8 cellular contexts compared by ENCODE assay signal in genomic region chr16:67942200-67942509, GRCh38. TPM values are rescaled to one million over a fixed set of nuclear protein-coding genes. Genes with fewer than 3 reads are reported as not detected.
DNase-seq lines count a peak whose midpoint lies in the region; ATAC-seq, FAIRE-seq and TF ChIP-seq lines count a peak whose summit lies in the region.

No MANE protein-coding gene starts in this region.

- no peak overlapping the region for H2AFZ ChIP-seq in GM12878 (ENCODE audit: control insufficient read depth, low read depth, low read length)

- H3K36me3 ChIP-seq in GM12878 (ENCODE audit: control insufficient read depth in 2 of 2, insufficient read depth in 2 of 2, low read length in 1 of 2) (peaks cover 0 to 12% of the 10 kb centered on the region in 2 experiments; a peak in 2 of 4 replicates), kidney epithelial cell (ENCODE audit: control insufficient read depth, insufficient read depth, low read length) (peaks cover 1% of the 10 kb centered on the region), thyroid gland (peaks cover 30 to 31% of the 10 kb centered on the region in 2 donors)

- no peak for TF ChIP-seq EP300 in GM12878 (IDR thresholded peaks at IDR 0.05; ENCODE audit: borderline replicate concordance in 1 of 2, control insufficient read depth in 1 of 2, low read depth in 2 of 2, low read length in 2 of 2)

- H3K27ac ChIP-seq in GM12878 (ENCODE audit: control insufficient read depth, insufficient read depth) = no peak overlapping the region
- peak overlapping the region in 1 of 3 donors; percentile 12 for H3K27ac ChIP-seq in thyroid gland

- CTCF ChIA-PET in GM12878 (lab: Yijun Ruan, JAX) = interaction anchor here (0.6 to 2.5 kb wide), 12 partner anchors 11 to 395 kb away, joined by 3 to 9 read pairs (median 4); partner anchors contain the start of gene NUTF2

- H3K79me2 ChIP-seq in GM12878 (ENCODE audit: control insufficient read depth, insufficient read depth, low read length) = peaks cover 6% of the 10 kb centered on the region

- in situ Hi-C loops in GM12878 (cut with MboI) = no loop called here

- POLR2A ChIA-PET in GM12878 (lab: Charles Lee) = no interaction called here

- peak; percentile 67 to 87 (median 83) for TF ChIP-seq CTCF in GM12878 (IDR thresholded peaks at IDR 0.05 in 2 of 3, conservative IDR thresholded peaks at IDR 0.05 in 1 of 3; ENCODE audit: control insufficient read depth in 2 of 3, extremely low read depth in 1 of 3, insufficient read depth in 1 of 3, low read depth in 3 of 3, low read length in 3 of 3)
- peak; percentile 70 for TF ChIP-seq CTCF in kidney epithelial cell (IDR thresholded peaks at IDR 0.05; ENCODE audit: insufficient read depth, low read length, poor library complexity, severe bottlenecking)
- peak in 5 of 6 experiments; percentile 33 to 58 (median 47) for TF ChIP-seq CTCF in thyroid gland (IDR thresholded peaks at IDR 0.05)

- H3K9ac ChIP-seq in GM12878 (ENCODE audit: control insufficient read depth, insufficient read depth, low read length) = no peak overlapping the region

- ATAC-seq in GM12878 = peak; percentile 93

- SMC1A ChIA-PET in GM12878 (lab: Charles Lee; ENCODE audit: uncharacterized antibody, unreplicated experiment) = interaction anchor here (1.0 kb wide), 1 partner anchor 425 kb away, joined by 3 read pairs; no protein-coding TSS in a partner anchor

- H3K4me1 ChIP-seq in GM12878 (ENCODE audit: control insufficient read depth, insufficient read depth, low read length) (peaks cover 7% of the 10 kb centered on the region), thyroid gland (peaks cover 0 to 13% of the 10 kb centered on the region in 2 donors)

- no peak overlapping the region for H3K4me2 ChIP-seq in GM12878 (ENCODE audit: control insufficient read depth, insufficient read depth)

- WGBS in GM12878 (ENCODE audit: insufficient coverage, insufficient replicate concordance, low lambda C conversion rate, missing lambda C conversion rate) = 70% methylated on average over 6 of the region's 6 CpGs
- 78% methylated on average over 4 of the region's 6 CpGs; no CpG with 5 or more reads in 1 of the 2 donors for WGBS in thyroid gland, 2 donors

- RAD21 ChIA-PET in GM12878 (lab: Charles Lee; ENCODE audit: unreplicated experiment) = interaction anchor here (1.1 kb wide), 1 partner anchor 80 kb away, joined by 3 read pairs; no protein-coding TSS in a partner anchor

- DNase-seq in AG08395 (ENCODE audit: low spot score) (peak; percentile 50), GM12892 (ENCODE audit: insufficient read length) (peak; percentile 72), OCI-M1 (lab: John Stamatoyannopoulos, UW) (peak; percentile 66), GM12878 (ENCODE audit: low read depth, low spot score) (no peak), kidney epithelial cell (ENCODE audit: low read depth) (no peak), thyroid gland (peak in 1 of 2 donors; percentile 35), NCI-H345 treated with DMSO at 0.1 percent for 48 hours (lab: John Stamatoyannopoulos, UW; ENCODE audit: unreplicated experiment) (no peak), H4 (ENCODE audit: low spot score) (no peak)

- no peaks in the 10 kb centered on the region for H3K27me3 ChIP-seq in GM12878 (replicated peaks in 1 of 2; ENCODE audit: control insufficient read depth in 2 of 2, insufficient read depth in 2 of 2, low read length in 1 of 2)
- no peaks in the 10 kb centered on the region for H3K27me3 ChIP-seq in kidney epithelial cell (ENCODE audit: control insufficient read depth, insufficient read depth, low read length)
- no peaks in the 10 kb centered on the region for H3K27me3 ChIP-seq in thyroid gland

- TF ChIP-seq POLR2A in GM12892 (IDR thresholded peaks at IDR 0.05; ENCODE audit: low read depth, low read length) (no peak), GM12878 (IDR thresholded peaks at IDR 0.05; ENCODE audit: low read depth, low read length) (no peak), thyroid gland (IDR thresholded peaks at IDR 0.05) (no peak)

- peak; percentile 56 for TF ChIP-seq RAD21 in GM12878 (IDR thresholded peaks at IDR 0.05; ENCODE audit: insufficient read depth, low read depth, low read length)

- H4K20me1 ChIP-seq in GM12878 (ENCODE audit: control insufficient read depth, insufficient read depth) = no peaks in the 10 kb centered on the region

- H3K4me3 ChIP-seq in GM12878 = no peak overlapping the region
- H3K4me3 ChIP-seq in kidney epithelial cell (ENCODE audit: low read depth, low read length) = no peak overlapping the region
- no peak overlapping the region for H3K4me3 ChIP-seq in thyroid gland (replicated peaks in 1 of 3)

- no peaks in the 10 kb centered on the region for H3K9me3 ChIP-seq in GM12878 (replicated peaks; ENCODE audit: control insufficient read depth, insufficient read depth, low read length)
- H3K9me3 ChIP-seq in thyroid gland = no peaks in the 10 kb centered on the region

- FAIRE-seq in GM12892 (lab: Jason Lieb, UNC) = peak; percentile 92
- no peak for FAIRE-seq in GM12878 (lab: Jason Lieb, UNC)

- no TSS peak for BruUV-seq in GM12878 (replicated peaks; lab: Mats Ljungman, UMichigan)

- intact Hi-C loops in GM12878 (cut with micrococcal nuclease; ENCODE audit: unreplicated experiment) (no loop called here), thyroid gland (cut with DNase I) (no loop called here)

RNA-seq across cellular contexts. Expression of gene LCAT, which starts 1.8 kb away (rescaled TPM):
- 11.3 TPM for polyA plus RNA-seq in GM12892 (2012; ENCODE audit: missing spikeins)
- total RNA-seq in GM12878 (2013; cell fraction: nucleolus; rRNA removed) = 13.4 and 18.7 TPM in 2 replicates
- total RNA-seq in GM12878 (2014; rRNA removed) (3.8 and 5.2 TPM in 2 replicates), GM12878 (2014; rRNA removed; fragmentation: Illumina TruSeq; extraction: Trizol) (2.3 and 3.1 TPM in 2 replicates), GM12878 (2021) (8.2 and 11.7 TPM in 2 replicates), kidney epithelial cell (3.7 and 5.5 TPM in 2 replicates), thyroid gland (10 to 100 TPM in 3 of 4 donors, 1 to 10 TPM in 1; 9.9 to 16.4 (median 13.4) TPM)
- 4.3 TPM for polyA plus RNA-seq in GM12878 (2011; ENCODE audit: low read depth)
- polyA plus RNA-seq in GM12878 (2011; rRNA removed) (1.2 and 2.6 TPM in 2 replicates), GM12878 (2014; fragmentation: Illumina TruSeq; extraction: Trizol) (0.92 and 3.4 TPM in 2 replicates), GM12878 (2014; fragmentation: Nextera tagmentation; extraction: Ambion mirVana) (under 1 TPM; 0.61 to 0.71 TPM), GM12878 (2014; rRNA removed) (6.5 and 11.7 TPM in 2 replicates), GM12878 (2016; fragmentation: Nextera tagmentation; extraction: Ambion mirVana) (1 to 10 TPM; 3.3 TPM)
- polyA plus RNA-seq in GM12878 (2011; cell fraction: cytosol; rRNA removed) = 1.9 and 3.1 TPM in 2 replicates
- 30.9 and 31.6 TPM in 2 replicates for polyA plus RNA-seq in GM12878 (2011; cell fraction: nucleus; rRNA removed)
- polyA plus RNA-seq in GM12878 (2012) = 9.7 and 9.9 TPM in 2 replicates
- polyA minus RNA-seq in GM12878 (2011; rRNA and poly(A)+ RNA removed) = 0.51 and 1.5 TPM in 2 replicates
- polyA minus RNA-seq in GM12878 (2011; cell fraction: cytosol; rRNA and poly(A)+ RNA removed) = 2.0 and 2.4 TPM in 2 replicates
- polyA minus RNA-seq in GM12878 (2011; cell fraction: nucleus; rRNA and poly(A)+ RNA removed) = 2.1 and 6.4 TPM in 2 replicates
- total RNA-seq in H4 (2014; rRNA removed; shearing (Covaris generic)) = 1.1 TPM in 1 of 2 replicates, not detected in the other

RNA-seq across cellular contexts. Expression of gene PSMB10, which starts 5.5 kb away (rescaled TPM):
- polyA plus RNA-seq in GM12892 (2012; ENCODE audit: missing spikeins) = 130 TPM
- 39.9 and 40.0 TPM in 2 replicates for total RNA-seq in GM12878 (2013; cell fraction: nucleolus; rRNA removed)
- total RNA-seq in GM12878 (2014; rRNA removed) = 254 and 295 TPM in 2 replicates
- 97.2 and 108 TPM in 2 replicates for total RNA-seq in GM12878 (2014; rRNA removed; fragmentation: Illumina TruSeq; extraction: Trizol)
- 203 and 207 TPM in 2 replicates for total RNA-seq in GM12878 (2021)
- polyA plus RNA-seq in GM12878 (2011; ENCODE audit: low read depth) = 72.9 TPM
- 32.0 and 70.6 TPM in 2 replicates for polyA plus RNA-seq in GM12878 (2011; rRNA removed)
- polyA plus RNA-seq in GM12878 (2011; cell fraction: cytosol; rRNA removed) = 143 and 213 TPM in 2 replicates
- 119 and 159 TPM in 2 replicates for polyA plus RNA-seq in GM12878 (2011; cell fraction: nucleus; rRNA removed)
- 175 and 208 TPM in 2 replicates for polyA plus RNA-seq in GM12878 (2012)
- polyA plus RNA-seq in GM12878 (2014; fragmentation: Illumina TruSeq; extraction: Trizol) = 2.8 and 24.1 TPM in 2 replicates
- 10 to 100 TPM; 27.4 to 80.8 TPM for polyA plus RNA-seq in GM12878 (2014; fragmentation: Nextera tagmentation; extraction: Ambion mirVana)
- polyA plus RNA-seq in GM12878 (2014; rRNA removed) = 193 and 227 TPM in 2 replicates
- 100 to 1,000 TPM; 266 to 308 TPM for polyA plus RNA-seq in GM12878 (2016; fragmentation: Nextera tagmentation; extraction: Ambion mirVana)
- 36.1 and 94.3 TPM in 2 replicates for polyA minus RNA-seq in GM12878 (2011; rRNA and poly(A)+ RNA removed)
- 78.3 and 81.0 TPM in 2 replicates for polyA minus RNA-seq in GM12878 (2011; cell fraction: cytosol; rRNA and poly(A)+ RNA removed)
- polyA minus RNA-seq in GM12878 (2011; cell fraction: nucleus; rRNA and poly(A)+ RNA removed) = 42.3 and 71.6 TPM in 2 replicates
- total RNA-seq in kidney epithelial cell = 33.9 and 36.6 TPM in 2 replicates
- total RNA-seq in thyroid gland = 10 to 100 TPM; 22.9 to 39.7 (median 32.5) TPM
- total RNA-seq in H4 (2014; rRNA removed; shearing (Covaris generic)) = 48.7 and 65.7 TPM in 2 replicates

RNA-seq across cellular contexts. Expression of gene CTRL, which starts 10.5 kb away (rescaled TPM):
- polyA plus RNA-seq in GM12892 (2012; ENCODE audit: missing spikeins) = 2.9 TPM
- 2.5 and 3.6 TPM in 2 replicates for total RNA-seq in GM12878 (2013; cell fraction: nucleolus; rRNA removed)
- 1.5 and 2.6 TPM in 2 replicates for total RNA-seq in GM12878 (2014; rRNA removed)
- total RNA-seq in GM12878 (2014; rRNA removed; fragmentation: Illumina TruSeq; extraction: Trizol) = 0.83 and 1.1 TPM in 2 replicates
- 2.0 and 3.6 TPM in 2 replicates for total RNA-seq in GM12878 (2021)
- polyA plus RNA-seq in GM12878 (2011; ENCODE audit: low read depth) = 2.5 TPM
- polyA plus RNA-seq in GM12878 (2011; rRNA removed) = 0.32 and 1.3 TPM in 2 replicates
- 2.4 and 3.0 TPM in 2 replicates for polyA plus RNA-seq in GM12878 (2011; cell fraction: cytosol; rRNA removed)
- polyA plus RNA-seq in GM12878 (2011; cell fraction: nucleus; rRNA removed) = 13.6 and 14.3 TPM in 2 replicates
- 1.4 and 7.4 TPM in 2 replicates for polyA plus RNA-seq in GM12878 (2012)
- polyA plus RNA-seq in GM12878 (2014; fragmentation: Illumina TruSeq; extraction: Trizol) = 0.46 and 1.5 TPM in 2 replicates
- polyA plus RNA-seq in GM12878 (2014; fragmentation: Nextera tagmentation; extraction: Ambion mirVana) = 1 to 10 TPM; 2.7 to 4.2 TPM
- polyA plus RNA-seq in GM12878 (2014; rRNA removed) = 2.0 and 2.8 TPM in 2 replicates
- polyA plus RNA-seq in GM12878 (2016; fragmentation: Nextera tagmentation; extraction: Ambion mirVana) = 1 to 10 TPM; 4.3 to 4.9 TPM
- polyA minus RNA-seq in GM12878 (2011; rRNA and poly(A)+ RNA removed) = 0.66 and 2.4 TPM in 2 replicates
- polyA minus RNA-seq in GM12878 (2011; cell fraction: cytosol; rRNA and poly(A)+ RNA removed) = 1.6 TPM in 1 of 2 replicates, not detected in the other
- 1.3 and 1.4 TPM in 2 replicates for polyA minus RNA-seq in GM12878 (2011; cell fraction: nucleus; rRNA and poly(A)+ RNA removed)
- total RNA-seq in kidney epithelial cell = 5.5 TPM in 1 of 2 replicates, not detected in the other
- under 1 TPM in 2 of 4 donors, not detected in 2; 0.34 to 0.94 TPM for total RNA-seq in thyroid gland
- total RNA-seq in H4 (2014; rRNA removed; shearing (Covaris generic)) = 0.25 TPM in 1 of 2 replicates, not detected in the other

RNA-seq across cellular contexts. Expression of gene SLC12A4, which starts 26.3 kb away (rescaled TPM):
- 22.4 TPM for polyA plus RNA-seq in GM12892 (2012; ENCODE audit: missing spikeins)
- 63.1 and 79.0 TPM in 2 replicates for total RNA-seq in GM12878 (2013; cell fraction: nucleolus; rRNA removed)
- total RNA-seq in GM12878 (2014; rRNA removed) (13.7 and 14.5 TPM in 2 replicates), GM12878 (2014; rRNA removed; fragmentation: Illumina TruSeq; extraction: Trizol) (9.2 and 11.3 TPM in 2 replicates), GM12878 (2021) (33.9 and 39.9 TPM in 2 replicates), kidney epithelial cell (35.4 and 36.6 TPM in 2 replicates), thyroid gland (10 to 100 TPM; 47.0 to 65.1 (median 51.7) TPM)
- 10.0 TPM for polyA plus RNA-seq in GM12878 (2011; ENCODE audit: low read depth)
- polyA plus RNA-seq in GM12878 (2011; rRNA removed) (6.8 and 14.0 TPM in 2 replicates), GM12878 (2014; fragmentation: Illumina TruSeq; extraction: Trizol) (11.5 and 14.0 TPM in 2 replicates), GM12878 (2014; fragmentation: Nextera tagmentation; extraction: Ambion mirVana) (1 to 10 TPM in 1 of 2 experiments, under 1 TPM in 1; 0.95 to 1.7 TPM), GM12878 (2014; rRNA removed) (17.5 and 18.7 TPM in 2 replicates), GM12878 (2016; fragmentation: Nextera tagmentation; extraction: Ambion mirVana) (10 to 100 TPM; 18.6 to 18.7 TPM)
- 16.1 and 17.3 TPM in 2 replicates for polyA plus RNA-seq in GM12878 (2011; cell fraction: cytosol; rRNA removed)
- 100 and 120 TPM in 2 replicates for polyA plus RNA-seq in GM12878 (2011; cell fraction: nucleus; rRNA removed)
- polyA plus RNA-seq in GM12878 (2012) = 24.8 and 27.4 TPM in 2 replicates
- polyA minus RNA-seq in GM12878 (2011; rRNA and poly(A)+ RNA removed) = 28.6 and 29.4 TPM in 2 replicates
- 8.3 and 10.0 TPM in 2 replicates for polyA minus RNA-seq in GM12878 (2011; cell fraction: cytosol; rRNA and poly(A)+ RNA removed)
- 32.5 and 41.5 TPM in 2 replicates for polyA minus RNA-seq in GM12878 (2011; cell fraction: nucleus; rRNA and poly(A)+ RNA removed)
- total RNA-seq in H4 (2014; rRNA removed; shearing (Covaris generic)) = 9.3 and 13.9 TPM in 2 replicates

RNA-seq across cellular contexts. Expression of gene DPEP3, which starts 38.1 kb away (rescaled TPM):
- polyA plus RNA-seq in GM12892 (2012; ENCODE audit: missing spikeins) = 0.30 TPM
- total RNA-seq in GM12878 (2013; cell fraction: nucleolus; rRNA removed) = 0.19 TPM in 1 of 2 replicates, not detected in the other
- 0.11 TPM in 1 of 2 replicates, not detected in the other for total RNA-seq in GM12878 (2014; rRNA removed)
- not detected in 2 replicates for total RNA-seq in GM12878 (2014; rRNA removed; fragmentation: Illumina TruSeq; extraction: Trizol)
- not detected in 2 replicates for total RNA-seq in GM12878 (2021)
- not detected for polyA plus RNA-seq in GM12878 (2011; ENCODE audit: low read depth)
- not detected in 2 replicates for polyA plus RNA-seq in GM12878 (2011; rRNA removed)
- not detected in 2 replicates for polyA plus RNA-seq in GM12878 (2011; cell fraction: cytosol; rRNA removed)
- 0.06 and 0.16 TPM in 2 replicates for polyA plus RNA-seq in GM12878 (2011; cell fraction: nucleus; rRNA removed)
- polyA plus RNA-seq in GM12878 (2012) = 0.09 TPM in 1 of 2 replicates, not detected in the other
- not detected in 2 replicates for polyA plus RNA-seq in GM12878 (2014; fragmentation: Illumina TruSeq; extraction: Trizol)
- polyA plus RNA-seq in GM12878 (2014; fragmentation: Nextera tagmentation; extraction: Ambion mirVana) = not detected
- polyA plus RNA-seq in GM12878 (2014; rRNA removed) = not detected in 2 replicates
- polyA plus RNA-seq in GM12878 (2016; fragmentation: Nextera tagmentation; extraction: Ambion mirVana) = not detected
- 0.10 TPM in 1 of 2 replicates, not detected in the other for polyA minus RNA-seq in GM12878 (2011; rRNA and poly(A)+ RNA removed)
- polyA minus RNA-seq in GM12878 (2011; cell fraction: cytosol; rRNA and poly(A)+ RNA removed) = not detected in 2 replicates
- polyA minus RNA-seq in GM12878 (2011; cell fraction: nucleus; rRNA and poly(A)+ RNA removed) = not detected in 2 replicates
- not detected in 2 replicates for total RNA-seq in kidney epithelial cell
- under 1 TPM in 2 of 4 donors, not detected in 2; 0.11 to 0.40 TPM for total RNA-seq in thyroid gland
- not detected in 2 replicates for total RNA-seq in H4 (2014; rRNA removed; shearing (Covaris generic))

Comparison
In these comparisons a context has a peak if more than half of its experiments do, and no peak if none do; other contexts are left out.
1. DNase-seq: peak in AG08395 (single experiment), GM12892 (single experiment) and OCI-M1 (single experiment); none in GM12878 (single experiment), kidney epithelial cell (single experiment), NCI-H345 treated with DMSO at 0.1 percent for 48 hours (single experiment) and H4 (single experiment).
2. Peak in every context shown above with its lines, with median percentiles within 50 percentile points of each other: CTCF ChIP-seq.